13 cellular contexts compared by ENCODE assay signal in genomic region chr2:157471078-157471477, GRCh38. TPM values are rescaled to one million over a fixed set of nuclear protein-coding genes. Genes with fewer than 3 reads are reported as not detected.
DNase-seq lines count a peak whose midpoint lies in the region; ATAC-seq, FAIRE-seq and TF ChIP-seq lines count a peak whose summit lies in the region.
"Had no signal": no experiment of that assay in that cellular context is flagged by ENCODE, and none has a peak within 500 bp of the region (broad histone marks: within the 10 kb centered on the region; RNA-seq: fewer than 3 reads in every experiment).

No MANE protein-coding gene starts in this region.

- TF ChIP-seq CTCF in CD14-positive monocyte (IDR thresholded peaks at IDR 0.05), result no peak
- no peak for TF ChIP-seq CTCF in gastrocnemius medialis (IDR thresholded peaks at IDR 0.05 in 4 of 5, conservative IDR thresholded peaks at IDR 0.05 in 1 of 5)

- no peak for FAIRE-seq in frontal cortex (lab: Jason Lieb, UNC)
- FAIRE-seq in urothelium cell line (lab: Jason Lieb, UNC), result no peak
- FAIRE-seq: endothelial cell of umbilical vein had no signal

- no peaks in the 10 kb centered on the region for H3K9me3 ChIP-seq in gastrocnemius medialis

- no peak overlapping the region for H3K27ac ChIP-seq in gastrocnemius medialis

- H3K4me1 Mint-ChIP-seq in CD14-positive monocyte, result peaks cover 43% of the 10 kb centered on the region
- H3K4me1 Mint-ChIP-seq in activated naive CD8-positive, alpha-beta T cell treated with anti-CD3 and anti-CD28 coated beads, Interleukin-2, amount 10 ng/mL, durations not matched to agents 7 days and 5 days, result peaks cover 87% of the 10 kb centered on the region

- DNase-seq in CD14-positive monocyte (ENCODE audit: low spot score) (no peak), retina (no peak), frontal cortex (ENCODE audit: low spot score in 2 of 2) (no peak), urothelium cell line (ENCODE audit: low spot score) (no peak), gastrocnemius medialis (no peak)
- peak; percentile 42 for DNase-seq in activated naive CD8-positive, alpha-beta T cell treated with anti-CD3 and anti-CD28 coated beads, Interleukin-2, amount 10 ng/mL, durations not matched to agents 7 days and 5 days
- DNase-seq: activated CD4-positive, alpha-beta T cell treated with anti-CD3 and anti-CD28 coated beads, Interleukin-2, amount 50 U/mL, for 48 hours; NCI-H69; SW 1271 had no signal

- TF ChIP-seq POLR2A in gastrocnemius medialis (IDR thresholded peaks at IDR 0.05), result no peak

- peaks cover 0 to 2% (median 0%) of the 10 kb centered on the region in 7 donors for H3K9me3 Mint-ChIP-seq in CD14-positive monocyte
- H3K9me3 Mint-ChIP-seq in activated naive CD8-positive, alpha-beta T cell treated with anti-CD3 and anti-CD28 coated beads, Interleukin-2, amount 10 ng/mL, durations not matched to agents 7 days and 5 days, result no peaks in the 10 kb centered on the region

- peaks cover 0 to 6% of the 10 kb centered on the region in 2 donors for H3K36me3 Mint-ChIP-seq in CD14-positive monocyte
- peaks cover 8% of the 10 kb centered on the region for H3K36me3 Mint-ChIP-seq in activated naive CD8-positive, alpha-beta T cell treated with anti-CD3 and anti-CD28 coated beads, Interleukin-2, amount 10 ng/mL, durations not matched to agents 7 days and 5 days

- peak; percentile 28 for ATAC-seq in GM19035 (IDR thresholded peaks at IDR 0.05; ENCODE audit: unreplicated experiment)
- ATAC-seq in HG03280 (IDR thresholded peaks at IDR 0.05; ENCODE audit: unreplicated experiment), result peak; percentile 25
- peak; percentile 38 for ATAC-seq in activated naive CD8-positive, alpha-beta T cell treated with anti-CD3 and anti-CD28 coated beads, Interleukin-2, amount 10 ng/mL, durations not matched to agents 7 days and 5 days (ENCODE audit: low read depth)
- no peak for ATAC-seq in gastrocnemius medialis

- H3K27ac Mint-ChIP-seq in CD14-positive monocyte, result peak overlapping the region in 5 of 7 donors; percentile 20 to 60 (median 40)
- H3K27ac Mint-ChIP-seq in activated naive CD8-positive, alpha-beta T cell treated with anti-CD3 and anti-CD28 coated beads, Interleukin-2, amount 10 ng/mL, durations not matched to agents 7 days and 5 days, result peak overlapping the region; percentile 85

- H3K4me1 ChIP-seq in gastrocnemius medialis, result no peaks in the 10 kb centered on the region

- POLR2A ChIA-PET in activated naive CD8-positive, alpha-beta T cell treated with anti-CD3 and anti-CD28 coated beads, Interleukin-2, amount 10 ng/mL, durations not matched to agents 7 days and 5 days (lab: Charles Lee), result interaction anchor here (2.2 to 16.9 kb wide), 3 partner anchors 9 to 32 kb away, joined by 9 to 299 read pairs (median 34); partner anchors contain the start of gene CYTIP

- H3K36me3 ChIP-seq in gastrocnemius medialis, result no peaks in the 10 kb centered on the region

- intact Hi-C loops in CD14-positive monocyte (cut with micrococcal nuclease), result no loop called here
- intact Hi-C loops in gastrocnemius medialis (cut with DNase I; ENCODE audit: low total_unique reads), result no loop called here

- no peak overlapping the region for H3K4me3 Mint-ChIP-seq in CD14-positive monocyte
- peak overlapping the region; percentile 62 for H3K4me3 Mint-ChIP-seq in activated naive CD8-positive, alpha-beta T cell treated with anti-CD3 and anti-CD28 coated beads, Interleukin-2, amount 10 ng/mL, durations not matched to agents 7 days and 5 days

- no peaks in the 10 kb centered on the region for H3K27me3 ChIP-seq in gastrocnemius medialis

- in situ Hi-C loops in gastrocnemius medialis (cut with MboI; ENCODE audit: low sequenced_read_pairs in 4 of 4), result no loop called here

- H3K4me3 ChIP-seq in gastrocnemius medialis, result no peak overlapping the region
- H3K4me3 ChIP-seq: skin epidermis had no signal

- no peaks in the 10 kb centered on the region for H3K27me3 Mint-ChIP-seq in CD14-positive monocyte (ENCODE audit: low read depth in 3 of 3)
- no peaks in the 10 kb centered on the region for H3K27me3 Mint-ChIP-seq in activated naive CD8-positive, alpha-beta T cell treated with anti-CD3 and anti-CD28 coated beads, Interleukin-2, amount 10 ng/mL, durations not matched to agents 7 days and 5 days

RNA-seq across cellular contexts. Expression of gene CYTIP, which starts 27.2 kb away (rescaled TPM):
- polyA plus RNA-seq in CD14-positive monocyte, result 10 to 100 TPM; 61.9 to 83.5 TPM
- total RNA-seq in activated naive CD8-positive, alpha-beta T cell treated with anti-CD3 and anti-CD28 coated beads, Interleukin-2, amount 10 ng/mL, durations not matched to agents 7 days and 5 days, result 100 to 1,000 TPM; 233 to 238 TPM
- total RNA-seq in frontal cortex, result 2.9 TPM
- 1 to 10 TPM in 3 of 4 donors, under 1 TPM in 1; 0.19 to 1.9 (median 1.6) TPM for total RNA-seq in gastrocnemius medialis
- total RNA-seq: endothelial cell of umbilical vein had no signal
- polyA plus RNA-seq: endothelial cell of umbilical vein had no signal

Comparison
In these comparisons a context has a peak if more than half of its experiments do, and no peak if none do; other contexts are left out.
1. ATAC-seq: peak in GM19035 (single experiment), HG03280 (single experiment) and activated naive CD8-positive, alpha-beta T cell treated with anti-CD3 and anti-CD28 coated beads, Interleukin-2, amount 10 ng/mL, durations not matched to agents 7 days and 5 days (single experiment); none in gastrocnemius medialis (0 of 2).
2. RNA of gene CYTIP, which starts 27.2 kb away (total RNA-seq): 233 to 238 TPM in activated naive CD8-positive, alpha-beta T cell treated with anti-CD3 and anti-CD28 coated beads, Interleukin-2, amount 10 ng/mL, durations not matched to agents 7 days and 5 days; 2.9 TPM in frontal cortex (single experiment) and 0.19 to 1.9 TPM in gastrocnemius medialis; every median in the first group is over 10 times any median in the second.